Comparison of ENCODE assay signal across 8 cellular contexts in the genomic region with DNA sequence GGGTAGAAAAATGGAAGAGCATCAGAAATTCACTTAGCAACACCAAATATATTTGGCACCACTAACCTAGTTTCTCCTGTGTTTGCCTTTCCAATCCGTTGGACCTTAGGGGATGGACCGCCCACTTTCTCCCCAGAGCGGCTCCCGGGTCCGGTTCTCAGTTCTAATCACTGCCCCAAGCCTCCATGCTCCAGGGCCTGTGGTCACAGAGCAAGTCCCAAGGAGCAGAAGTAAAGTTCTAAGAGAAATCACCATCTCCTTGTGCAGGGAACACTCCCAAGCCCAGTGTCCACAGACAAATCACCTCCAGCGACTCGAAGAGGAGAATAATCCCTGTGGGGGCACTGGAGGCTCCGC. TPM values are rescaled to one million over a fixed set of nuclear protein-coding genes. Genes with fewer than 3 reads are reported as not detected.
DNase-seq lines count a peak whose midpoint lies in the region; ATAC-seq lines count a peak whose summit lies in the region.

No MANE protein-coding gene starts in this region.

- H3K9me3 ChIP-seq in endocrine pancreas (ENCODE audit: control insufficient read depth, low read length) = no peaks in the 10 kb centered on the region
- H3K9me3 ChIP-seq in naive thymus-derived CD4-positive, alpha-beta T cell (ENCODE audit: control insufficient read depth in 2 of 3, low read length in 3 of 3) = no peaks in the 10 kb centered on the region

- POLR2A ChIA-PET in naive thymus-derived CD4-positive, alpha-beta T cell (lab: Charles Lee) = interaction anchor here (0.6 kb wide), 1 partner anchor 8 kb away, joined by 3 read pairs; no protein-coding TSS in a partner anchor

- H3K9ac ChIP-seq in endocrine pancreas (ENCODE audit: control insufficient read depth, insufficient read depth, low read length) = no peak overlapping the region

- H3K4me1 ChIP-seq in endocrine pancreas (ENCODE audit: control insufficient read depth, insufficient read depth, low read length) = no peaks in the 10 kb centered on the region
- peaks cover 0 to 17% of the 10 kb centered on the region in 2 donors for H3K4me1 ChIP-seq in naive thymus-derived CD4-positive, alpha-beta T cell (ENCODE audit: control insufficient read depth in 2 of 2, insufficient read depth in 2 of 2, low read length in 2 of 2)

- H3K27ac ChIP-seq in naive thymus-derived CD4-positive, alpha-beta T cell (ENCODE audit: low read depth, low read length) = no peak overlapping the region

- CTCF ChIA-PET in naive thymus-derived CD4-positive, alpha-beta T cell (lab: Charles Lee) = no interaction called here

- H3K36me3 ChIP-seq in endocrine pancreas (ENCODE audit: control insufficient read depth, insufficient read depth, low read length) = no peaks in the 10 kb centered on the region
- H3K36me3 ChIP-seq in naive thymus-derived CD4-positive, alpha-beta T cell (ENCODE audit: control insufficient read depth in 2 of 3, insufficient read depth in 3 of 3, low read length in 3 of 3) = no peaks in the 10 kb centered on the region

- intact Hi-C loops in naive thymus-derived CD4-positive, alpha-beta T cell (cut with micrococcal nuclease) = no loop called here

- H3K27ac Mint-ChIP-seq in activated T-cell treated with anti-CD3 and anti-CD28 coated beads, Interleukin-2, amount 50 U/mL, for 24 hours = no peak overlapping the region
- no peak overlapping the region for H3K27ac Mint-ChIP-seq in naive thymus-derived CD4-positive, alpha-beta T cell

- peak overlapping the region; percentile 76 for H3K4me3 Mint-ChIP-seq in activated T-cell treated with anti-CD3 and anti-CD28 coated beads, Interleukin-2, amount 50 U/mL, for 24 hours
- peak overlapping the region; percentile 34 to 92 (median 81) for H3K4me3 Mint-ChIP-seq in naive thymus-derived CD4-positive, alpha-beta T cell

- H3K36me3 Mint-ChIP-seq in activated T-cell treated with anti-CD3 and anti-CD28 coated beads, Interleukin-2, amount 50 U/mL, for 24 hours (ENCODE audit: low read depth) = no peaks in the 10 kb centered on the region
- no peaks in the 10 kb centered on the region for H3K36me3 Mint-ChIP-seq in naive thymus-derived CD4-positive, alpha-beta T cell

- no peak for ATAC-seq in naive thymus-derived CD4-positive, alpha-beta T cell

- H3K27me3 ChIP-seq in endocrine pancreas (ENCODE audit: control insufficient read depth, insufficient read depth, low read length) = no peaks in the 10 kb centered on the region
- peaks cover 6 to 21% of the 10 kb centered on the region in 2 donors for H3K27me3 ChIP-seq in naive thymus-derived CD4-positive, alpha-beta T cell (ENCODE audit: control insufficient read depth in 2 of 2, insufficient read depth in 2 of 2, low read length in 2 of 2)

- peak overlapping the region; percentile 62 for H3K4me3 ChIP-seq in endocrine pancreas (ENCODE audit: control insufficient read depth, insufficient read depth, low read length)
- peak overlapping the region; percentile 70 for H3K4me3 ChIP-seq in naive thymus-derived CD4-positive, alpha-beta T cell (ENCODE audit: low read length)

- H3K27me3 Mint-ChIP-seq in activated T-cell treated with anti-CD3 and anti-CD28 coated beads, Interleukin-2, amount 50 U/mL, for 24 hours = peaks cover 49% of the 10 kb centered on the region
- H3K27me3 Mint-ChIP-seq in naive thymus-derived CD4-positive, alpha-beta T cell = peaks cover 19 to 56% (median 38%) of the 10 kb centered on the region in 5 donors

- peaks cover 25% of the 10 kb centered on the region for H3K4me1 Mint-ChIP-seq in activated T-cell treated with anti-CD3 and anti-CD28 coated beads, Interleukin-2, amount 50 U/mL, for 24 hours (ENCODE audit: low read depth)
- H3K4me1 Mint-ChIP-seq in naive thymus-derived CD4-positive, alpha-beta T cell = peaks cover 10 to 37% (median 22%) of the 10 kb centered on the region in 7 donors

- no peaks in the 10 kb centered on the region for H3K9me3 Mint-ChIP-seq in activated T-cell treated with anti-CD3 and anti-CD28 coated beads, Interleukin-2, amount 50 U/mL, for 24 hours
- H3K9me3 Mint-ChIP-seq in naive thymus-derived CD4-positive, alpha-beta T cell = no peaks in the 10 kb centered on the region

- no peak for DNase-seq in activated T-cell treated with anti-CD3 and anti-CD28 coated beads, Interleukin-2, amount 50 U/mL, for 24 hours
- no peak for DNase-seq in activated T-cell treated with anti-CD3 and anti-CD28 coated beads, Interleukin-2, amount 50 U/mL, for 1 hour
- DNase-seq in NCI-H748 (lab: John Stamatoyannopoulos, UW; ENCODE audit: unreplicated experiment) = peak; percentile 32
- DNase-seq in naive thymus-derived CD4-positive, alpha-beta T cell = no peak
- no peak for DNase-seq in activated gamma-delta T cell (lab: John Stamatoyannopoulos, UW)
- no peak for DNase-seq in DMS79 (lab: John Stamatoyannopoulos, UW)
- DNase-seq in NCI-H524 treated with DMSO at 0.1 percent for 48 hours (lab: John Stamatoyannopoulos, UW) = no peak

RNA-seq across cellular contexts. Expression of gene SLC1A1, which starts 0.7 kb away (rescaled TPM):
- total RNA-seq in naive thymus-derived CD4-positive, alpha-beta T cell = under 1 TPM in 1 of 5 experiments, not detected in 4; 0.12 TPM
- not detected for polyA plus RNA-seq in naive thymus-derived CD4-positive, alpha-beta T cell
